Comparison of ENCODE assay signal across 10 cellular contexts in the genomic region with DNA sequence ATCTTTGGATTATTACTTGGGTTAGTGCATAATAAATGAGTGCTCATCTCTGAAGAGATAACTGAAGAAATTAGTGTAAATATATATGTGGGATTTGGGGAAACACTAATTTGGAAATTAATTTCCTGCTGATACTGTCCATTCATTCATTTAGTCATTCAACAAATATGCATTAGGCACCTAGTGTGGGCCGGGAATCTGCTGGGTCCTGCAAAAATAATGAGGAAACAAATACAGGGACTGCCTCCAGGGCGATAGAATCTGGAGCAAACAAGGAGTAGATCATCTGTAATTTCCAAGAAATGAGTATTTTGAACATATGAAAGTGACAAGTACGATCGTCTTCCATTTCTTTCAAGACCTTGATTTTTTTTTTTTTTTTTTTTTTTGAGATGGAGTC.
"Had no signal": no experiment of that assay in that cellular context is flagged by ENCODE, and none has a peak within 500 bp of the region (broad histone marks: within the 10 kb centered on the region; RNA-seq: fewer than 3 reads in every experiment).

No MANE protein-coding gene starts in this region.

- H3K4me3 ChIP-seq: GM23248, HAP-1, K562 had no signal

- FAIRE-seq: HTR-8/SVneo, K562 had no signal

- H3K27ac Mint-ChIP-seq: HFFc6 had no signal

- H3K36me3 ChIP-seq: HAP-1 had no signal

- ATAC-seq: HCT116, K562 had no signal

- H3K4me1 ChIP-seq: HAP-1 had no signal

- H3K4me3 Mint-ChIP-seq: HFFc6 had no signal

- H3K9me3 ChIP-seq: HAP-1 had no signal

- DNase-seq: GM23248, GOT3, H7, HFFc6, IMR-90 had no signal

- H3K27ac ChIP-seq: GM23248, HL-60 had no signal
